In the genomic region with DNA sequence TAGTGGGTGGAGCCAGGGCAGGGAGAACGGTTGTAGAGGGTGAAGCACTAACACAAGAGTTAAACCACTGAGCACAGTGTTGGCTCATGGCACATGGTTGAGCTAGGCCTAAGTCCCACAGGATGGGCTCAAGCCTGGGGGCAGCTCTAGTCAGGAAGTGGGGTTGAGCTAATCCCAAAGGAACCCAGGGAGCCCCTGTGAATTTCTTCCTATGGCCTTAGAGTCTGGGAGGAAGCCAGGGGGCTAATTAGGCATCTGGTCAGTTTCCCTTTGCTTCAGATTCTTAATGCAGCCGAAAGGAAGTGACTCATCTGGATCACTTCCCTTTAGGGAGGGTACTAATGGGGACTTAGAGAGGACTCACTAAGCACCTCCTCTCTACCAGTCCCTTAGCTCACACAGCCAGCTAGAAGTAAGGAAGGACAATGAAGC, we compare ENCODE assay signal across 1 cellular context.
TF ChIP-seq lines count a peak whose summit lies in the region.

No MANE protein-coding gene starts in this region.

TF ChIP-seq in K562, 482 proteins besides CTCF, POLR2A, EP300 and RAD21 (continues in another document):
- TF ChIP-seq, protein P1, sequence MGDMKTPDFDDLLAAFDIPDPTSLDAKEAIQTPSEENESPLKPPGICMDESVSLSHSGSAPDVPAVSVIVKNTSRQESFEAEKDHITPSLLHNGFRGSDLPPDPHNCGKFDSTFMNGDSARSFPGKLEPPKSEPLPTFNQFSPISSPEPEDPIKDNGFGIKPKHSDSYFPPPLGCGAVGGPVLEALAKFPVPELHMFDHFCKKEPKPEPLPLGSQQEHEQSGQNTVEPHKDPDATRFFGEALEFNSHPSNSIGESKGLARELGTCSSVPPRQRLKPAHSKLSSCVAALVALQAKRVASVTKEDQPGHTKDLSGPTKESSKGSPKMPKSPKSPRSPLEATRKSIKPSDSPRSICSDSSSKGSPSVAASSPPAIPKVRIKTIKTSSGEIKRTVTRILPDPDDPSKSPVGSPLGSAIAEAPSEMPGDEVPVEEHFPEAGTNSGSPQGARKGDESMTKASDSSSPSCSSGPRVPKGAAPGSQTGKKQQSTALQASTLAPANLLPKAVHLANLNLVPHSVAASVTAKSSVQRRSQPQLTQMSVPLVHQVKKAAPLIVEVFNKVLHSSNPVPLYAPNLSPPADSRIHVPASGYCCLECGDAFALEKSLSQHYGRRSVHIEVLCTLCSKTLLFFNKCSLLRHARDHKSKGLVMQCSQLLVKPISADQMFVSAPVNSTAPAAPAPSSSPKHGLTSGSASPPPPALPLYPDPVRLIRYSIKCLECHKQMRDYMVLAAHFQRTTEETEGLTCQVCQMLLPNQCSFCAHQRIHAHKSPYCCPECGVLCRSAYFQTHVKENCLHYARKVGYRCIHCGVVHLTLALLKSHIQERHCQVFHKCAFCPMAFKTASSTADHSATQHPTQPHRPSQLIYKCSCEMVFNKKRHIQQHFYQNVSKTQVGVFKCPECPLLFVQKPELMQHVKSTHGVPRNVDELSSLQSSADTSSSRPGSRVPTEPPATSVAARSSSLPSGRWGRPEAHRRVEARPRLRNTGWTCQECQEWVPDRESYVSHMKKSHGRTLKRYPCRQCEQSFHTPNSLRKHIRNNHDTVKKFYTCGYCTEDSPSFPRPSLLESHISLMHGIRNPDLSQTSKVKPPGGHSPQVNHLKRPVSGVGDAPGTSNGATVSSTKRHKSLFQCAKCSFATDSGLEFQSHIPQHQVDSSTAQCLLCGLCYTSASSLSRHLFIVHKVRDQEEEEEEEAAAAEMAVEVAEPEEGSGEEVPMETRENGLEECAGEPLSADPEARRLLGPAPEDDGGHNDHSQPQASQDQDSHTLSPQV (IDR thresholded peaks at IDR 0.05): 0 out of 2 replicates have a peak, but pooled peaks have one; percentile 73
- TF ChIP-seq LCOR (CRISPR knock-in tag; IDR thresholded peaks at IDR 0.05) (no peak), ETV6 (IDR thresholded peaks at IDR 0.05; ENCODE audit: borderline replicate concordance in 1 of 2, low read depth in 2 of 2, low read length in 1 of 2) (peak in 1 of 2 experiments; percentile 56; a peak in 1 of 4 replicates), ETV6 (CRISPR knock-in tag; IDR thresholded peaks at IDR 0.05; ENCODE audit: borderline replicate concordance) (no peak), MAFF (IDR thresholded peaks at IDR 0.05; ENCODE audit: low read length) (no peak), NR2F6 (CRISPR knock-in tag; IDR thresholded peaks at IDR 0.05) (no peak), SNIP1 (IDR thresholded peaks at IDR 0.05; ENCODE audit: low read depth) (no peak), ETV1 (tag; conservative IDR thresholded peaks at IDR 0.05; ENCODE audit: low read depth) (peak; percentile 55; the same call in 1 of the 2 replicates), ZSCAN32 (CRISPR knock-in tag; IDR thresholded peaks at IDR 0.05) (no peak), GABPA (tag; conservative IDR thresholded peaks at IDR 0.05; ENCODE audit: low read depth) (peak; percentile 67), PHF20 (IDR thresholded peaks at IDR 0.05; ENCODE audit: partially characterized antibody) (peak; percentile 27)
- TF ChIP-seq, protein P2, sequence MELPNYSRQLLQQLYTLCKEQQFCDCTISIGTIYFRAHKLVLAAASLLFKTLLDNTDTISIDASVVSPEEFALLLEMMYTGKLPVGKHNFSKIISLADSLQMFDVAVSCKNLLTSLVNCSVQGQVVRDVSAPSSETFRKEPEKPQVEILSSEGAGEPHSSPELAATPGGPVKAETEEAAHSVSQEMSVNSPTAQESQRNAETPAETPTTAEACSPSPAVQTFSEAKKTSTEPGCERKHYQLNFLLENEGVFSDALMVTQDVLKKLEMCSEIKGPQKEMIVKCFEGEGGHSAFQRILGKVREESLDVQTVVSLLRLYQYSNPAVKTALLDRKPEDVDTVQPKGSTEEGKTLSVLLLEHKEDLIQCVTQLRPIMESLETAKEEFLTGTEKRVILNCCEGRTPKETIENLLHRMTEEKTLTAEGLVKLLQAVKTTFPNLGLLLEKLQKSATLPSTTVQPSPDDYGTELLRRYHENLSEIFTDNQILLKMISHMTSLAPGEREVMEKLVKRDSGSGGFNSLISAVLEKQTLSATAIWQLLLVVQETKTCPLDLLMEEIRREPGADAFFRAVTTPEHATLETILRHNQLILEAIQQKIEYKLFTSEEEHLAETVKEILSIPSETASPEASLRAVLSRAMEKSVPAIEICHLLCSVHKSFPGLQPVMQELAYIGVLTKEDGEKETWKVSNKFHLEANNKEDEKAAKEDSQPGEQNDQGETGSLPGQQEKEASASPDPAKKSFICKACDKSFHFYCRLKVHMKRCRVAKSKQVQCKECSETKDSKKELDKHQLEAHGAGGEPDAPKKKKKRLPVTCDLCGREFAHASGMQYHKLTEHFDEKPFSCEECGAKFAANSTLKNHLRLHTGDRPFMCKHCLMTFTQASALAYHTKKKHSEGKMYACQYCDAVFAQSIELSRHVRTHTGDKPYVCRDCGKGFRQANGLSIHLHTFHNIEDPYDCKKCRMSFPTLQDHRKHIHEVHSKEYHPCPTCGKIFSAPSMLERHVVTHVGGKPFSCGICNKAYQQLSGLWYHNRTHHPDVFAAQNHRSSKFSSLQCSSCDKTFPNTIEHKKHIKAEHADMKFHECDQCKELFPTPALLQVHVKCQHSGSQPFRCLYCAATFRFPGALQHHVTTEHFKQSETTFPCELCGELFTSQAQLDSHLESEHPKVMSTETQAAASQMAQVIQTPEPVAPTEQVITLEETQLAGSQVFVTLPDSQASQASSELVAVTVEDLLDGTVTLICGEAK (IDR thresholded peaks at IDR 0.05): 0 out of 2 replicates have a peak, but pooled peaks have one; percentile 48
- TF ChIP-seq, protein P2 (CRISPR knock-in tag; IDR thresholded peaks at IDR 0.05): no peak
- TF ChIP-seq, protein P3, sequence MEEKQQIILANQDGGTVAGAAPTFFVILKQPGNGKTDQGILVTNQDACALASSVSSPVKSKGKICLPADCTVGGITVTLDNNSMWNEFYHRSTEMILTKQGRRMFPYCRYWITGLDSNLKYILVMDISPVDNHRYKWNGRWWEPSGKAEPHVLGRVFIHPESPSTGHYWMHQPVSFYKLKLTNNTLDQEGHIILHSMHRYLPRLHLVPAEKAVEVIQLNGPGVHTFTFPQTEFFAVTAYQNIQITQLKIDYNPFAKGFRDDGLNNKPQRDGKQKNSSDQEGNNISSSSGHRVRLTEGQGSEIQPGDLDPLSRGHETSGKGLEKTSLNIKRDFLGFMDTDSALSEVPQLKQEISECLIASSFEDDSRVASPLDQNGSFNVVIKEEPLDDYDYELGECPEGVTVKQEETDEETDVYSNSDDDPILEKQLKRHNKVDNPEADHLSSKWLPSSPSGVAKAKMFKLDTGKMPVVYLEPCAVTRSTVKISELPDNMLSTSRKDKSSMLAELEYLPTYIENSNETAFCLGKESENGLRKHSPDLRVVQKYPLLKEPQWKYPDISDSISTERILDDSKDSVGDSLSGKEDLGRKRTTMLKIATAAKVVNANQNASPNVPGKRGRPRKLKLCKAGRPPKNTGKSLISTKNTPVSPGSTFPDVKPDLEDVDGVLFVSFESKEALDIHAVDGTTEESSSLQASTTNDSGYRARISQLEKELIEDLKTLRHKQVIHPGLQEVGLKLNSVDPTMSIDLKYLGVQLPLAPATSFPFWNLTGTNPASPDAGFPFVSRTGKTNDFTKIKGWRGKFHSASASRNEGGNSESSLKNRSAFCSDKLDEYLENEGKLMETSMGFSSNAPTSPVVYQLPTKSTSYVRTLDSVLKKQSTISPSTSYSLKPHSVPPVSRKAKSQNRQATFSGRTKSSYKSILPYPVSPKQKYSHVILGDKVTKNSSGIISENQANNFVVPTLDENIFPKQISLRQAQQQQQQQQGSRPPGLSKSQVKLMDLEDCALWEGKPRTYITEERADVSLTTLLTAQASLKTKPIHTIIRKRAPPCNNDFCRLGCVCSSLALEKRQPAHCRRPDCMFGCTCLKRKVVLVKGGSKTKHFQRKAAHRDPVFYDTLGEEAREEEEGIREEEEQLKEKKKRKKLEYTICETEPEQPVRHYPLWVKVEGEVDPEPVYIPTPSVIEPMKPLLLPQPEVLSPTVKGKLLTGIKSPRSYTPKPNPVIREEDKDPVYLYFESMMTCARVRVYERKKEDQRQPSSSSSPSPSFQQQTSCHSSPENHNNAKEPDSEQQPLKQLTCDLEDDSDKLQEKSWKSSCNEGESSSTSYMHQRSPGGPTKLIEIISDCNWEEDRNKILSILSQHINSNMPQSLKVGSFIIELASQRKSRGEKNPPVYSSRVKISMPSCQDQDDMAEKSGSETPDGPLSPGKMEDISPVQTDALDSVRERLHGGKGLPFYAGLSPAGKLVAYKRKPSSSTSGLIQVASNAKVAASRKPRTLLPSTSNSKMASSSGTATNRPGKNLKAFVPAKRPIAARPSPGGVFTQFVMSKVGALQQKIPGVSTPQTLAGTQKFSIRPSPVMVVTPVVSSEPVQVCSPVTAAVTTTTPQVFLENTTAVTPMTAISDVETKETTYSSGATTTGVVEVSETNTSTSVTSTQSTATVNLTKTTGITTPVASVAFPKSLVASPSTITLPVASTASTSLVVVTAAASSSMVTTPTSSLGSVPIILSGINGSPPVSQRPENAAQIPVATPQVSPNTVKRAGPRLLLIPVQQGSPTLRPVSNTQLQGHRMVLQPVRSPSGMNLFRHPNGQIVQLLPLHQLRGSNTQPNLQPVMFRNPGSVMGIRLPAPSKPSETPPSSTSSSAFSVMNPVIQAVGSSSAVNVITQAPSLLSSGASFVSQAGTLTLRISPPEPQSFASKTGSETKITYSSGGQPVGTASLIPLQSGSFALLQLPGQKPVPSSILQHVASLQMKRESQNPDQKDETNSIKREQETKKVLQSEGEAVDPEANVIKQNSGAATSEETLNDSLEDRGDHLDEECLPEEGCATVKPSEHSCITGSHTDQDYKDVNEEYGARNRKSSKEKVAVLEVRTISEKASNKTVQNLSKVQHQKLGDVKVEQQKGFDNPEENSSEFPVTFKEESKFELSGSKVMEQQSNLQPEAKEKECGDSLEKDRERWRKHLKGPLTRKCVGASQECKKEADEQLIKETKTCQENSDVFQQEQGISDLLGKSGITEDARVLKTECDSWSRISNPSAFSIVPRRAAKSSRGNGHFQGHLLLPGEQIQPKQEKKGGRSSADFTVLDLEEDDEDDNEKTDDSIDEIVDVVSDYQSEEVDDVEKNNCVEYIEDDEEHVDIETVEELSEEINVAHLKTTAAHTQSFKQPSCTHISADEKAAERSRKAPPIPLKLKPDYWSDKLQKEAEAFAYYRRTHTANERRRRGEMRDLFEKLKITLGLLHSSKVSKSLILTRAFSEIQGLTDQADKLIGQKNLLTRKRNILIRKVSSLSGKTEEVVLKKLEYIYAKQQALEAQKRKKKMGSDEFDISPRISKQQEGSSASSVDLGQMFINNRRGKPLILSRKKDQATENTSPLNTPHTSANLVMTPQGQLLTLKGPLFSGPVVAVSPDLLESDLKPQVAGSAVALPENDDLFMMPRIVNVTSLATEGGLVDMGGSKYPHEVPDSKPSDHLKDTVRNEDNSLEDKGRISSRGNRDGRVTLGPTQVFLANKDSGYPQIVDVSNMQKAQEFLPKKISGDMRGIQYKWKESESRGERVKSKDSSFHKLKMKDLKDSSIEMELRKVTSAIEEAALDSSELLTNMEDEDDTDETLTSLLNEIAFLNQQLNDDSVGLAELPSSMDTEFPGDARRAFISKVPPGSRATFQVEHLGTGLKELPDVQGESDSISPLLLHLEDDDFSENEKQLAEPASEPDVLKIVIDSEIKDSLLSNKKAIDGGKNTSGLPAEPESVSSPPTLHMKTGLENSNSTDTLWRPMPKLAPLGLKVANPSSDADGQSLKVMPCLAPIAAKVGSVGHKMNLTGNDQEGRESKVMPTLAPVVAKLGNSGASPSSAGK (IDR thresholded peaks at IDR 0.05): peak; percentile 31; the same call in 1 of the 2 replicates
- TF ChIP-seq, protein P4, sequence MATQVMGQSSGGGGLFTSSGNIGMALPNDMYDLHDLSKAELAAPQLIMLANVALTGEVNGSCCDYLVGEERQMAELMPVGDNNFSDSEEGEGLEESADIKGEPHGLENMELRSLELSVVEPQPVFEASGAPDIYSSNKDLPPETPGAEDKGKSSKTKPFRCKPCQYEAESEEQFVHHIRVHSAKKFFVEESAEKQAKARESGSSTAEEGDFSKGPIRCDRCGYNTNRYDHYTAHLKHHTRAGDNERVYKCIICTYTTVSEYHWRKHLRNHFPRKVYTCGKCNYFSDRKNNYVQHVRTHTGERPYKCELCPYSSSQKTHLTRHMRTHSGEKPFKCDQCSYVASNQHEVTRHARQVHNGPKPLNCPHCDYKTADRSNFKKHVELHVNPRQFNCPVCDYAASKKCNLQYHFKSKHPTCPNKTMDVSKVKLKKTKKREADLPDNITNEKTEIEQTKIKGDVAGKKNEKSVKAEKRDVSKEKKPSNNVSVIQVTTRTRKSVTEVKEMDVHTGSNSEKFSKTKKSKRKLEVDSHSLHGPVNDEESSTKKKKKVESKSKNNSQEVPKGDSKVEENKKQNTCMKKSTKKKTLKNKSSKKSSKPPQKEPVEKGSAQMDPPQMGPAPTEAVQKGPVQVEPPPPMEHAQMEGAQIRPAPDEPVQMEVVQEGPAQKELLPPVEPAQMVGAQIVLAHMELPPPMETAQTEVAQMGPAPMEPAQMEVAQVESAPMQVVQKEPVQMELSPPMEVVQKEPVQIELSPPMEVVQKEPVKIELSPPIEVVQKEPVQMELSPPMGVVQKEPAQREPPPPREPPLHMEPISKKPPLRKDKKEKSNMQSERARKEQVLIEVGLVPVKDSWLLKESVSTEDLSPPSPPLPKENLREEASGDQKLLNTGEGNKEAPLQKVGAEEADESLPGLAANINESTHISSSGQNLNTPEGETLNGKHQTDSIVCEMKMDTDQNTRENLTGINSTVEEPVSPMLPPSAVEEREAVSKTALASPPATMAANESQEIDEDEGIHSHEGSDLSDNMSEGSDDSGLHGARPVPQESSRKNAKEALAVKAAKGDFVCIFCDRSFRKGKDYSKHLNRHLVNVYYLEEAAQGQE (CRISPR knock-in tag; IDR thresholded peaks at IDR 0.05; ENCODE audit: low read depth): no peak
